Comparison of ENCODE assay signal across 28 cellular contexts in the genomic region with DNA sequence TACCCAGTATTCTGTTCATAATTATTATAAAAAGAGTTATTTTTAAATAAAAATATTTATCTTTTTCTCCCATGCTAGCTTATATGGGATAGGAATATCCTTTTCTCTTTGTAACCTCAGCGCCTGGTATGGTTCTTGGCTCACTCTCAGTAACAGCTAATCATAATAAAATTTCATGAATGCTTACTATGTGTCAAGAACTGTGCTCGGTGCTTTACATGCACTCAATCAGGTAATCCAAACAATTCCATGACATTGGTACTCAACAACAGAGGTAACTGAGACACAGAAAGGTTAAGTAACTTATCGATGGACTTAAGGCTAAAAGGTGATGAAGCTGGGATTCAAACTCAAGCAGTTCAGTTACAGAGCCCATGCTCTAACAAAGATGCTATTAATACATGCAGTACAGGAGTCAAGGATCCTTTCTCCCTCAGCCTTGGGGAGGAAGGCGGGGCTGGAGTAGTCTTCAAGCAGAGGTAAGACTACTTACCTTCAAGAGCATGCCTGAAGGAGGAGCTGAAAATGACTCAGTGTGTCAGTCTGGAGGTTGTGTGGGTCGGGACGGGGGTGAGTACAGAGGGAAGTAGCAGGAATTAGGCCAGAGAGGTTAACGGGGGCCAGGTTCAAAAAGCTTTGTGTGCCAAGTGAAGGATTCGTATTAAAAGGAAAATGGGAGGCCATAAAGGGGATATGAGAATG.
DNase-seq lines count a peak whose midpoint lies in the region; ATAC-seq, FAIRE-seq and TF ChIP-seq lines count a peak whose summit lies in the region.
"Had no signal": no experiment of that assay in that cellular context is flagged by ENCODE, and none has a peak within 500 bp of the region (broad histone marks: within the 10 kb centered on the region; RNA-seq: fewer than 3 reads in every experiment).

No MANE protein-coding gene starts in this region.

- no peaks in the 10 kb centered on the region for H3K4me1 Mint-ChIP-seq in astrocyte (ENCODE audit: low read depth, unreplicated experiment)
- H3K4me1 Mint-ChIP-seq: IgD-negative memory B cell had no signal

- no peaks in the 10 kb centered on the region for H3K36me3 Mint-ChIP-seq in astrocyte (ENCODE audit: low read depth, unreplicated experiment)
- H3K36me3 Mint-ChIP-seq: CD4-positive, alpha-beta memory T cell; IgD-negative memory B cell had no signal

- 72 to 75% methylated on average over 8 of the region's 8 CpGs for WGBS in thyroid gland, 2 donors
- 93% methylated on average over 8 of the region's 8 CpGs for WGBS in smooth muscle cell (ENCODE audit: low lambda C conversion rate)

- H3K27me3 ChIP-seq in astrocyte (ENCODE audit: insufficient read depth, low read length) (no peaks in the 10 kb centered on the region), lower lobe of right lung (ENCODE audit: low read depth) (no peaks in the 10 kb centered on the region), upper lobe of right lung (no peaks in the 10 kb centered on the region), thyroid gland (no peaks in the 10 kb centered on the region), smooth muscle cell (ENCODE audit: low read depth) (no peaks in the 10 kb centered on the region)

- no peak for TF ChIP-seq POLR2A in thyroid gland (IDR thresholded peaks at IDR 0.05)

- H3F3A ChIP-seq in smooth muscle cell (ENCODE audit: low read depth): no peaks in the 10 kb centered on the region

- H3K79me2 ChIP-seq in astrocyte (ENCODE audit: insufficient read depth, low read length): no peaks in the 10 kb centered on the region
- no peaks in the 10 kb centered on the region for H3K79me2 ChIP-seq in smooth muscle cell (ENCODE audit: low read depth)

- FAIRE-seq in astrocyte (lab: Jason Lieb, UNC): no peak
- FAIRE-seq: A549, H1, RCC 7860 had no signal

- no peak overlapping the region for H3K4me2 ChIP-seq in astrocyte (ENCODE audit: low read length)
- no peak overlapping the region for H3K4me2 ChIP-seq in smooth muscle cell
- H3K4me2 ChIP-seq: A549, KMS-11 had no signal

- H3K9me3 ChIP-seq in astrocyte (ENCODE audit: insufficient read depth, low read depth, low read length): no peaks in the 10 kb centered on the region
- H3K9me3 ChIP-seq in lower lobe of right lung: no peaks in the 10 kb centered on the region
- no peaks in the 10 kb centered on the region for H3K9me3 ChIP-seq in upper lobe of right lung
- H3K9me3 ChIP-seq in thyroid gland: no peaks in the 10 kb centered on the region
- H3K9me3 ChIP-seq in smooth muscle cell (replicated peaks; ENCODE audit: low read depth): no peaks in the 10 kb centered on the region
- H3K9me3 ChIP-seq: A549 had no signal

- H3K27ac ChIP-seq in astrocyte (ENCODE audit: low read depth, low read length): no peak overlapping the region
- H3K27ac ChIP-seq in lower lobe of right lung: no peak overlapping the region
- no peak overlapping the region for H3K27ac ChIP-seq in upper lobe of right lung
- H3K27ac ChIP-seq in thyroid gland: no peak overlapping the region
- H3K27ac ChIP-seq in smooth muscle cell (ENCODE audit: low read depth): no peak overlapping the region
- H3K27ac ChIP-seq: A549, HL-60, KMS-11, SK-N-MC had no signal

- H3K4me1 ChIP-seq in astrocyte (ENCODE audit: insufficient read depth, low read length): no peaks in the 10 kb centered on the region
- H3K4me1 ChIP-seq in lower lobe of right lung: no peaks in the 10 kb centered on the region
- H3K4me1 ChIP-seq in upper lobe of right lung: no peaks in the 10 kb centered on the region
- no peaks in the 10 kb centered on the region for H3K4me1 ChIP-seq in thyroid gland
- H3K4me1 ChIP-seq in smooth muscle cell (ENCODE audit: low read depth): no peaks in the 10 kb centered on the region
- H3K4me1 ChIP-seq: A549 had no signal

- DNase-seq in astrocyte (ENCODE audit: low read depth): peak; percentile 11
- DNase-seq in fibroblast of the aortic adventitia (ENCODE audit: low read depth): peak; percentile 15
- DNase-seq in lower lobe of right lung: no peak
- DNase-seq in upper lobe of right lung: no peak
- DNase-seq in thyroid gland: no peak
- no peak for DNase-seq in smooth muscle cell (lab: John Stamatoyannopoulos, UW; ENCODE audit: unreplicated experiment)
- DNase-seq: C1 segment of cervical spinal cord; CD4-positive, alpha-beta memory T cell; COR-L47; DMS53; HCEC 1CT; NCI-H1048; NCI-H1417; NCI-H1694 treated with DMSO at 0.1 percent for 48 hours; NCI-H2081; NCI-H2171 treated with DMSO at 0.1 percent for 48 hours; NCI-H446; NCI-H524 treated with DMSO at 0.1 percent for 48 hours; NCI-H774; SIG-M5 had no signal

- H4K20me1 ChIP-seq in astrocyte (ENCODE audit: insufficient read depth, low read length): no peaks in the 10 kb centered on the region
- H4K20me1 ChIP-seq in smooth muscle cell (ENCODE audit: low read depth): no peaks in the 10 kb centered on the region

- H3K4me3 ChIP-seq in astrocyte (ENCODE audit: insufficient read depth, low read depth, low read length) (no peak overlapping the region), fibroblast of the aortic adventitia (ENCODE audit: low read depth, low read length) (no peak overlapping the region), lower lobe of right lung (no peak overlapping the region), upper lobe of right lung (no peak overlapping the region), thyroid gland (replicated peaks in 1 of 3) (no peak overlapping the region), smooth muscle cell (no peak overlapping the region)
- H3K4me3 ChIP-seq: A549, SK-N-MC had no signal

- H3K27me3 Mint-ChIP-seq in astrocyte (ENCODE audit: low read depth, unreplicated experiment): peaks cover 6% of the 10 kb centered on the region
- H3K27me3 Mint-ChIP-seq: IgD-negative memory B cell had no signal

- H3K9ac ChIP-seq in astrocyte (ENCODE audit: low read length) (no peak overlapping the region), smooth muscle cell (ENCODE audit: low read depth) (no peak overlapping the region)
- H3K9ac ChIP-seq: KMS-11 had no signal

- no peaks in the 10 kb centered on the region for H3K9me3 Mint-ChIP-seq in astrocyte (ENCODE audit: unreplicated experiment)
- H3K9me3 Mint-ChIP-seq: IgD-negative memory B cell had no signal

- intact Hi-C loops in lower lobe of right lung (cut with DNase I) (no loop called here), upper lobe of right lung (cut with DNase I) (no loop called here), thyroid gland (cut with DNase I) (no loop called here)

- TF ChIP-seq CTCF in astrocyte (IDR thresholded peaks at IDR 0.05; ENCODE audit: insufficient read depth, low read depth, low read length): no peak
- TF ChIP-seq CTCF in fibroblast of the aortic adventitia (IDR thresholded peaks at IDR 0.05; ENCODE audit: insufficient read depth, low read length): no peak
- no peak for TF ChIP-seq CTCF in lower lobe of right lung (IDR thresholded peaks at IDR 0.05)
- TF ChIP-seq CTCF in upper lobe of right lung (IDR thresholded peaks at IDR 0.05): no peak
- TF ChIP-seq CTCF in thyroid gland (IDR thresholded peaks at IDR 0.05): no peak
- TF ChIP-seq CTCF in smooth muscle cell (IDR thresholded peaks at IDR 0.05; ENCODE audit: borderline replicate concordance, insufficient read depth, poor library complexity, severe bottlenecking): no peak

- H2AFZ ChIP-seq in astrocyte (ENCODE audit: low read depth, low read length) (no peak overlapping the region), smooth muscle cell (ENCODE audit: low read depth) (no peak overlapping the region)

- H3K36me3 ChIP-seq in astrocyte (ENCODE audit: insufficient read depth, low read length): no peaks in the 10 kb centered on the region
- no peaks in the 10 kb centered on the region for H3K36me3 ChIP-seq in lower lobe of right lung
- no peaks in the 10 kb centered on the region for H3K36me3 ChIP-seq in upper lobe of right lung
- no peaks in the 10 kb centered on the region for H3K36me3 ChIP-seq in thyroid gland
- no peaks in the 10 kb centered on the region for H3K36me3 ChIP-seq in smooth muscle cell (ENCODE audit: low read depth)

- H3K27ac Mint-ChIP-seq in astrocyte (ENCODE audit: unreplicated experiment): no peak overlapping the region

- H3K4me3 Mint-ChIP-seq in astrocyte (ENCODE audit: unreplicated experiment): no peak overlapping the region
- H3K4me3 Mint-ChIP-seq: CD4-positive, alpha-beta memory T cell; IgD-negative memory B cell had no signal

- ATAC-seq in lower lobe of right lung (peak; percentile 56 to 90), upper lobe of right lung (peak; percentile 74), GM19463 (IDR thresholded peaks at IDR 0.05; ENCODE audit: unreplicated experiment) (no peak)
- ATAC-seq: A549 had no signal

Comparison
In these comparisons a context has a peak if more than half of its experiments do, and no peak if none do; other contexts are left out.
1. DNase-seq: peak in astrocyte (single experiment) and fibroblast of the aortic adventitia (single experiment); none in lower lobe of right lung (single experiment), upper lobe of right lung (single experiment), thyroid gland (0 of 2) and smooth muscle cell (single experiment).